Comparison of ENCODE assay signal across 8 cellular contexts in genomic region chr17:70405492-70406220, GRCh38.
DNase-seq lines count a peak whose midpoint lies in the region; ATAC-seq and TF ChIP-seq lines count a peak whose summit lies in the region.

No MANE protein-coding gene starts in this region.

- no peak overlapping the region for H3K4me3 Mint-ChIP-seq in mesothelial cell of epicardium
- no peak overlapping the region for H3K4me3 Mint-ChIP-seq in activated naive CD8-positive, alpha-beta T cell treated with anti-CD3 and anti-CD28 coated beads, Interleukin-2, amount 50 U/mL, for 24 hours
- no peak overlapping the region for H3K4me3 Mint-ChIP-seq in activated CD4-positive, alpha-beta memory T cell treated with anti-CD3 and anti-CD28 coated beads, Interleukin-2, amount 10 ng/mL, durations not matched to agents 7 days and 5 days
- H3K4me3 Mint-ChIP-seq in CD8-positive, alpha-beta T cell: no peak overlapping the region

- H3K27ac ChIP-seq in CD8-positive, alpha-beta T cell (ENCODE audit: low read depth, low read length): no peak overlapping the region

- H3K36me3 ChIP-seq in CD8-positive, alpha-beta T cell (ENCODE audit: insufficient read depth, low read length): no peaks in the 10 kb centered on the region

- no peaks in the 10 kb centered on the region for H3K27me3 Mint-ChIP-seq in mesothelial cell of epicardium (ENCODE audit: low read depth)
- H3K27me3 Mint-ChIP-seq in activated naive CD8-positive, alpha-beta T cell treated with anti-CD3 and anti-CD28 coated beads, Interleukin-2, amount 50 U/mL, for 24 hours: no peaks in the 10 kb centered on the region
- H3K27me3 Mint-ChIP-seq in activated CD4-positive, alpha-beta memory T cell treated with anti-CD3 and anti-CD28 coated beads, Interleukin-2, amount 10 ng/mL, durations not matched to agents 7 days and 5 days: no peaks in the 10 kb centered on the region
- no peaks in the 10 kb centered on the region for H3K27me3 Mint-ChIP-seq in CD8-positive, alpha-beta T cell (ENCODE audit: low read depth)

- no peaks in the 10 kb centered on the region for H3K4me1 ChIP-seq in CD8-positive, alpha-beta T cell (ENCODE audit: insufficient read depth, low read length)

- DNase-seq in GM04503 (ENCODE audit: low read depth) (peak; percentile 55), SKM-1 (lab: John Stamatoyannopoulos, UW; ENCODE audit: unreplicated experiment) (peak; percentile 34), mesothelial cell of epicardium (ENCODE audit: low spot score in 2 of 2, unreplicated experiment in 2 of 2) (no peak)
- DNase-seq in activated naive CD8-positive, alpha-beta T cell treated with anti-CD3 and anti-CD28 coated beads, Interleukin-2, amount 50 U/mL, for 24 hours: no peak
- DNase-seq in effector CD8-positive, alpha-beta T cell (lab: John Stamatoyannopoulos, UW): no peak
- DNase-seq in activated CD4-positive, alpha-beta memory T cell treated with anti-CD3 and anti-CD28 coated beads, Interleukin-2, amount 10 ng/mL, durations not matched to agents 7 days and 5 days: no peak
- DNase-seq in CD8-positive, alpha-beta T cell: no peak

- peak; percentile 89 for ATAC-seq in HG03139 (IDR thresholded peaks at IDR 0.05; ENCODE audit: unreplicated experiment)
- ATAC-seq in activated naive CD8-positive, alpha-beta T cell treated with anti-CD3 and anti-CD28 coated beads, Interleukin-2, amount 50 U/mL, for 24 hours: no peak
- no peak for ATAC-seq in CD8-positive, alpha-beta T cell

- no peaks in the 10 kb centered on the region for H3K9me3 ChIP-seq in CD8-positive, alpha-beta T cell (ENCODE audit: low read length)

- no peak overlapping the region for H3K4me3 ChIP-seq in CD8-positive, alpha-beta T cell (ENCODE audit: low read depth, low read length)

- H3K9me3 Mint-ChIP-seq in mesothelial cell of epicardium: no peaks in the 10 kb centered on the region
- no peaks in the 10 kb centered on the region for H3K9me3 Mint-ChIP-seq in activated naive CD8-positive, alpha-beta T cell treated with anti-CD3 and anti-CD28 coated beads, Interleukin-2, amount 50 U/mL, for 24 hours
- H3K9me3 Mint-ChIP-seq in activated CD4-positive, alpha-beta memory T cell treated with anti-CD3 and anti-CD28 coated beads, Interleukin-2, amount 10 ng/mL, durations not matched to agents 7 days and 5 days: no peaks in the 10 kb centered on the region
- H3K9me3 Mint-ChIP-seq in CD8-positive, alpha-beta T cell: no peaks in the 10 kb centered on the region

- CTCF ChIA-PET in activated CD4-positive, alpha-beta memory T cell treated with anti-CD3 and anti-CD28 coated beads, Interleukin-2, amount 10 ng/mL, durations not matched to agents 7 days and 5 days (lab: Charles Lee): no interaction called here
- CTCF ChIA-PET in CD8-positive, alpha-beta T cell (lab: Charles Lee): no interaction called here

- peaks cover 63% of the 10 kb centered on the region for H3K4me1 Mint-ChIP-seq in mesothelial cell of epicardium
- no peaks in the 10 kb centered on the region for H3K4me1 Mint-ChIP-seq in activated naive CD8-positive, alpha-beta T cell treated with anti-CD3 and anti-CD28 coated beads, Interleukin-2, amount 50 U/mL, for 24 hours
- no peaks in the 10 kb centered on the region for H3K4me1 Mint-ChIP-seq in activated CD4-positive, alpha-beta memory T cell treated with anti-CD3 and anti-CD28 coated beads, Interleukin-2, amount 10 ng/mL, durations not matched to agents 7 days and 5 days
- H3K4me1 Mint-ChIP-seq in CD8-positive, alpha-beta T cell (ENCODE audit: low read depth): no peaks in the 10 kb centered on the region

- TF ChIP-seq CTCF in mesothelial cell of epicardium (IDR thresholded peaks at IDR 0.05; ENCODE audit: unreplicated experiment): no peak
- no peak for TF ChIP-seq CTCF in CD8-positive, alpha-beta T cell (IDR thresholded peaks at IDR 0.05)

- intact Hi-C loops in CD8-positive, alpha-beta T cell (cut with DNase I, micrococcal nuclease): no loop called here

- no peaks in the 10 kb centered on the region for H3K27me3 ChIP-seq in CD8-positive, alpha-beta T cell (ENCODE audit: insufficient read depth, low read length)

- POLR2A ChIA-PET in activated CD4-positive, alpha-beta memory T cell treated with anti-CD3 and anti-CD28 coated beads, Interleukin-2, amount 10 ng/mL, durations not matched to agents 7 days and 5 days (lab: Charles Lee): no interaction called here
- POLR2A ChIA-PET in CD8-positive, alpha-beta T cell (lab: Charles Lee): no interaction called here

- peak overlapping the region; percentile 60 for H3K27ac Mint-ChIP-seq in mesothelial cell of epicardium
- H3K27ac Mint-ChIP-seq in activated naive CD8-positive, alpha-beta T cell treated with anti-CD3 and anti-CD28 coated beads, Interleukin-2, amount 50 U/mL, for 24 hours: no peak overlapping the region
- no peak overlapping the region for H3K27ac Mint-ChIP-seq in activated CD4-positive, alpha-beta memory T cell treated with anti-CD3 and anti-CD28 coated beads, Interleukin-2, amount 10 ng/mL, durations not matched to agents 7 days and 5 days
- H3K27ac Mint-ChIP-seq in CD8-positive, alpha-beta T cell: no peak overlapping the region

- H3K36me3 Mint-ChIP-seq in mesothelial cell of epicardium: no peaks in the 10 kb centered on the region
- H3K36me3 Mint-ChIP-seq in activated naive CD8-positive, alpha-beta T cell treated with anti-CD3 and anti-CD28 coated beads, Interleukin-2, amount 50 U/mL, for 24 hours (ENCODE audit: low read depth): no peaks in the 10 kb centered on the region
- H3K36me3 Mint-ChIP-seq in activated CD4-positive, alpha-beta memory T cell treated with anti-CD3 and anti-CD28 coated beads, Interleukin-2, amount 10 ng/mL, durations not matched to agents 7 days and 5 days (ENCODE audit: low read depth): no peaks in the 10 kb centered on the region
- no peaks in the 10 kb centered on the region for H3K36me3 Mint-ChIP-seq in CD8-positive, alpha-beta T cell

Comparison
In these comparisons a context has a peak if more than half of its experiments do, and no peak if none do; other contexts are left out.
1. DNase-seq: peak in GM04503 (single experiment) and SKM-1 (single experiment); none in mesothelial cell of epicardium (0 of 2), activated naive CD8-positive, alpha-beta T cell treated with anti-CD3 and anti-CD28 coated beads, Interleukin-2, amount 50 U/mL, for 24 hours (single experiment), effector CD8-positive, alpha-beta T cell (single experiment), activated CD4-positive, alpha-beta memory T cell treated with anti-CD3 and anti-CD28 coated beads, Interleukin-2, amount 10 ng/mL, durations not matched to agents 7 days and 5 days (single experiment) and CD8-positive, alpha-beta T cell (0 of 7).